1 cellular context compared by ENCODE assay signal in genomic region chr1:18970762-18971161, GRCh38.
TF ChIP-seq lines count a peak whose summit lies in the region.

No MANE protein-coding gene starts in this region.

TF ChIP-seq in HEK293, 187 proteins besides CTCF, POLR2A, EP300 and RAD21 (continued from another document):
- no peak for TF ChIP-seq ZNF362 (tag by site-specific recombination; IDR thresholded peaks at IDR 0.05)
